Comparison of ENCODE assay signal across 21 cellular contexts in genomic region chr1:3474016-3474415, GRCh38. TPM values are rescaled to one million over a fixed set of nuclear protein-coding genes. Genes with fewer than 3 reads are reported as not detected.
"Had no signal": no experiment of that assay in that cellular context is flagged by ENCODE, and none has a peak within 500 bp of the region (broad histone marks: within the 10 kb centered on the region; RNA-seq: fewer than 3 reads in every experiment).

No MANE protein-coding gene starts in this region.

- H3K9me3 ChIP-seq: heart right ventricle, left ventricle myocardium inferior, ovary, psoas muscle, spleen, thoracic aorta had no signal

- H3K4me1 Mint-ChIP-seq: activated naive CD8-positive, alpha-beta T cell treated with anti-CD3 and anti-CD28 coated beads for 36 hours; T-cell had no signal

- H3K27ac ChIP-seq: coronary artery, heart right ventricle, left ventricle myocardium inferior, ovary, psoas muscle, thoracic aorta had no signal

- H3K9me3 Mint-ChIP-seq: activated CD8-positive, alpha-beta T cell treated with anti-CD3 and anti-CD28 coated beads for 36 hours; activated naive CD8-positive, alpha-beta T cell treated with anti-CD3 and anti-CD28 coated beads for 36 hours; activated T-helper 17 cell treated with anti-CD3 and anti-CD28 coated beads, Interleukin-2, amount 50 U/mL, for 72 hours; nephron progenitor cell; T-cell had no signal

- ATAC-seq: activated CD8-positive, alpha-beta T cell treated with anti-CD3 and anti-CD28 coated beads for 36 hours; activated T-helper 17 cell treated with anti-CD3 and anti-CD28 coated beads, Interleukin-2, amount 50 U/mL, for 72 hours; heart right ventricle; psoas muscle; stimulated activated memory B cell treated with anti-CD40 and anti-IgM and Interleukin-4, amounts not matched to agents 10 μg/mL and 1 μg/mL and 100 μg/mL, for 72 hours; T-cell had no signal

- H3K27me3 ChIP-seq: brain microvascular endothelial cell, heart right ventricle, ovary had no signal

- H3K4me3 Mint-ChIP-seq: activated CD8-positive, alpha-beta T cell treated with anti-CD3 and anti-CD28 coated beads for 36 hours; activated naive CD8-positive, alpha-beta T cell treated with anti-CD3 and anti-CD28 coated beads for 36 hours; activated T-helper 17 cell treated with anti-CD3 and anti-CD28 coated beads, Interleukin-2, amount 50 U/mL, for 72 hours; nephron progenitor cell; stimulated activated memory B cell treated with anti-CD40 and anti-IgM and Interleukin-4, amounts not matched to agents 10 μg/mL and 1 μg/mL and 100 μg/mL, for 72 hours; T-cell had no signal

- H3K36me3 Mint-ChIP-seq: activated naive CD8-positive, alpha-beta T cell treated with anti-CD3 and anti-CD28 coated beads for 36 hours; stimulated activated memory B cell treated with anti-CD40 and anti-IgM and Interleukin-4, amounts not matched to agents 10 μg/mL and 1 μg/mL and 100 μg/mL, for 72 hours; T-cell had no signal

- H3K4me3 ChIP-seq: coronary artery, heart right ventricle, left ventricle myocardium inferior, ovary, psoas muscle, spleen, thoracic aorta had no signal

- H3K27ac Mint-ChIP-seq: activated CD8-positive, alpha-beta T cell treated with anti-CD3 and anti-CD28 coated beads for 36 hours; activated naive CD8-positive, alpha-beta T cell treated with anti-CD3 and anti-CD28 coated beads for 36 hours; activated T-helper 17 cell treated with anti-CD3 and anti-CD28 coated beads, Interleukin-2, amount 50 U/mL, for 72 hours; nephron progenitor cell; stimulated activated memory B cell treated with anti-CD40 and anti-IgM and Interleukin-4, amounts not matched to agents 10 μg/mL and 1 μg/mL and 100 μg/mL, for 72 hours; T-cell had no signal

- H3K27me3 Mint-ChIP-seq: activated CD8-positive, alpha-beta T cell treated with anti-CD3 and anti-CD28 coated beads for 36 hours; activated T-helper 17 cell treated with anti-CD3 and anti-CD28 coated beads, Interleukin-2, amount 50 U/mL, for 72 hours had no signal

- DNase-seq: activated CD4-positive, alpha-beta T cell treated with anti-CD3 and anti-CD28 coated beads for 48 hours; activated CD4-positive, CD25-positive, alpha-beta regulatory T cell; activated CD8-positive, alpha-beta T cell treated with anti-CD3 and anti-CD28 coated beads for 36 hours; activated naive CD4-positive, alpha-beta T cell; activated naive CD8-positive, alpha-beta T cell treated with anti-CD3 and anti-CD28 coated beads for 36 hours; activated T-cell treated with anti-CD3 and anti-CD28 coated beads, Interleukin-2, amount 50 U/mL, for 1 hour; amniotic stem cell; heart right ventricle; kidney glomerular epithelial cell; left ventricle myocardium inferior; nephron progenitor cell; ovary; spleen; stimulated activated CD4-positive, alpha-beta T cell treated with anti-CD3 and anti-CD28 coated beads, Interleukin-4, amount 100 ng/mL, for 4 hours; T-cell had no signal

- H3K36me3 ChIP-seq: brain microvascular endothelial cell, heart right ventricle, left ventricle myocardium inferior, ovary, spleen, thoracic aorta had no signal

RNA-seq across cellular contexts. Expression of gene ARHGEF16, which starts 19.6 kb away (rescaled TPM):
- total RNA-seq: activated CD8-positive, alpha-beta T cell treated with anti-CD3 and anti-CD28 coated beads for 36 hours had no signal
